8 cellular contexts compared by ENCODE assay signal in genomic region chr1:151972533-151973270, GRCh38. TPM values are rescaled to one million over a fixed set of nuclear protein-coding genes. Genes with fewer than 3 reads are reported as not detected.
A peak's percentile ranks its signal among the peaks of the same experiment; 100 is the strongest.
DNase-seq lines count a peak whose midpoint lies in the region; ATAC-seq, FAIRE-seq and TF ChIP-seq lines count a peak whose summit lies in the region.

No MANE protein-coding gene starts in this region.

- peak overlapping the region; percentile 36 for H3K27ac ChIP-seq in SJSA1

- H3K9me3 Mint-ChIP-seq in activated CD8-positive, alpha-beta memory T cell treated with anti-CD3 and anti-CD28 coated beads, Interleukin-2, amount 10 ng/mL, durations not matched to agents 7 days and 5 days (ENCODE audit: low read depth) = no peaks in the 10 kb centered on the region

- DNase-seq in activated CD8-positive, alpha-beta memory T cell treated with anti-CD3 and anti-CD28 coated beads, Interleukin-2, amount 10 ng/mL, durations not matched to agents 7 days and 5 days = peak; percentile 71
- DNase-seq in activated CD8-positive, alpha-beta memory T cell treated with anti-CD3 and anti-CD28 coated beads, Interleukin-2, amount 50 U/mL, for 4 hours = no peak
- DNase-seq in SJSA1 (ENCODE audit: low read depth in 1 of 2, low spot score in 2 of 2) = peak; percentile 63 to 67
- DNase-seq in omental fat pad (ENCODE audit: low spot score) = no peak
- DNase-seq in middle frontal gyrus (ENCODE audit: extremely low spot score, low spot score) = no peak

- no peak overlapping the region for H3K4me3 ChIP-seq in SJSA1

- H3K36me3 Mint-ChIP-seq in activated CD8-positive, alpha-beta memory T cell treated with anti-CD3 and anti-CD28 coated beads, Interleukin-2, amount 10 ng/mL, durations not matched to agents 7 days and 5 days = no peaks in the 10 kb centered on the region

- H3K9me3 ChIP-seq in SJSA1 (replicated peaks) = no peaks in the 10 kb centered on the region

- no peaks in the 10 kb centered on the region for H3K27me3 ChIP-seq in SJSA1 (replicated peaks)

- CTCF ChIA-PET in activated CD8-positive, alpha-beta memory T cell treated with anti-CD3 and anti-CD28 coated beads, Interleukin-2, amount 10 ng/mL, durations not matched to agents 7 days and 5 days (lab: Charles Lee) = interaction anchor here (0.8 to 15.6 kb wide), 3 partner anchors 11 to 40 kb away, joined by 4 to 522 read pairs (median 5); partner anchors contain the start of gene S100A10

- H3K27me3 Mint-ChIP-seq in activated CD8-positive, alpha-beta memory T cell treated with anti-CD3 and anti-CD28 coated beads, Interleukin-2, amount 10 ng/mL, durations not matched to agents 7 days and 5 days = peaks cover 15% of the 10 kb centered on the region

- peaks cover 14% of the 10 kb centered on the region for H3K4me1 ChIP-seq in SJSA1 (replicated peaks)

- no peaks in the 10 kb centered on the region; the same call in 1 of the 2 replicates for H3K36me3 ChIP-seq in SJSA1

- ATAC-seq in activated CD8-positive, alpha-beta memory T cell treated with anti-CD3 and anti-CD28 coated beads, Interleukin-2, amount 10 ng/mL, durations not matched to agents 7 days and 5 days = peak; percentile 92
- ATAC-seq in omental fat pad (ENCODE audit: low FRiP score) = peak; percentile 83
- no peak for ATAC-seq in HG02759 (IDR thresholded peaks at IDR 0.05; ENCODE audit: unreplicated experiment)
- ATAC-seq in HG02642 (IDR thresholded peaks at IDR 0.05; ENCODE audit: poor library complexity, unreplicated experiment) = no peak

- peak; percentile 94 for FAIRE-seq in endometrium (lab: Jason Lieb, UNC)

- no peak for TF ChIP-seq CTCF in omental fat pad (IDR thresholded peaks at IDR 0.05)

- no peak overlapping the region for H3K4me3 Mint-ChIP-seq in activated CD8-positive, alpha-beta memory T cell treated with anti-CD3 and anti-CD28 coated beads, Interleukin-2, amount 10 ng/mL, durations not matched to agents 7 days and 5 days

- H3K27ac Mint-ChIP-seq in activated CD8-positive, alpha-beta memory T cell treated with anti-CD3 and anti-CD28 coated beads, Interleukin-2, amount 10 ng/mL, durations not matched to agents 7 days and 5 days = no peak overlapping the region

- peaks cover 23% of the 10 kb centered on the region for H3K4me1 Mint-ChIP-seq in activated CD8-positive, alpha-beta memory T cell treated with anti-CD3 and anti-CD28 coated beads, Interleukin-2, amount 10 ng/mL, durations not matched to agents 7 days and 5 days

RNA-seq across cellular contexts. Expression of gene S100A10, which starts 21.0 kb away (rescaled TPM):
- total RNA-seq in activated CD8-positive, alpha-beta memory T cell treated with anti-CD3 and anti-CD28 coated beads, Interleukin-2, amount 10 ng/mL, durations not matched to agents 7 days and 5 days = 100 to 1,000 TPM; 333 to 424 TPM
- total RNA-seq in SJSA1 (2014; rRNA removed; shearing (Covaris generic)) = 90.2 and 151 TPM in 2 replicates
- total RNA-seq in omental fat pad = 100 to 1,000 TPM; 127 to 351 (median 161) TPM

Comparison
In these comparisons a context has a peak if more than half of its experiments do, and no peak if none do; other contexts are left out.
1. DNase-seq: peak in activated CD8-positive, alpha-beta memory T cell treated with anti-CD3 and anti-CD28 coated beads, Interleukin-2, amount 10 ng/mL, durations not matched to agents 7 days and 5 days (single experiment) and SJSA1 (2 of 2); none in activated CD8-positive, alpha-beta memory T cell treated with anti-CD3 and anti-CD28 coated beads, Interleukin-2, amount 50 U/mL, for 4 hours (single experiment), omental fat pad (single experiment) and middle frontal gyrus (single experiment).
2. ATAC-seq: peak in activated CD8-positive, alpha-beta memory T cell treated with anti-CD3 and anti-CD28 coated beads, Interleukin-2, amount 10 ng/mL, durations not matched to agents 7 days and 5 days (single experiment) and omental fat pad (single experiment); none in HG02759 (single experiment) and HG02642 (single experiment).